7 cellular contexts compared by ENCODE assay signal in genomic region chr11:125063429-125064043, GRCh38. TPM values are rescaled to one million over a fixed set of nuclear protein-coding genes. Genes with fewer than 3 reads are reported as not detected.
DNase-seq lines count a peak whose midpoint lies in the region; ATAC-seq and TF ChIP-seq lines count a peak whose summit lies in the region.

No MANE protein-coding gene starts in this region.

- DNase-seq in SKM-1 (lab: John Stamatoyannopoulos, UW; ENCODE audit: unreplicated experiment) (peak; percentile 22), fibroblast of villous mesenchyme (ENCODE audit: low read depth) (no peak), osteoblast (ENCODE audit: insufficient read length, low spot score, missing footprints) (peak; percentile 79), NCI-H1436 (lab: John Stamatoyannopoulos, UW) (no peak), dedifferentiated amniotic fluid mesenchymal stem cell (ENCODE audit: extremely low spot score) (no peak)

- H3K4me1 ChIP-seq in osteoblast (ENCODE audit: insufficient read depth, low read length) = peaks cover 7% of the 10 kb centered on the region

- H3K27ac ChIP-seq in osteoblast (ENCODE audit: low read depth, low read length) = no peak overlapping the region

- H3K79me2 ChIP-seq in osteoblast (ENCODE audit: insufficient read depth, low read length) = no peaks in the 10 kb centered on the region

- H3K36me3 ChIP-seq in osteoblast (ENCODE audit: insufficient read depth, low read length) = no peaks in the 10 kb centered on the region

- TF ChIP-seq CTCF in fibroblast of villous mesenchyme (IDR thresholded peaks at IDR 0.05; ENCODE audit: insufficient read depth, low read depth, low read length) (no peak), osteoblast (IDR thresholded peaks at IDR 0.05; ENCODE audit: extremely low read depth, low read depth, low read length) (no peak)

- no peaks in the 10 kb centered on the region for H4K20me1 ChIP-seq in osteoblast (ENCODE audit: insufficient read depth, low read length)

- no peaks in the 10 kb centered on the region for H3K27me3 ChIP-seq in osteoblast (ENCODE audit: insufficient read depth, low read length)

- ATAC-seq in GM18867 (IDR thresholded peaks at IDR 0.05; ENCODE audit: unreplicated experiment) (peak; percentile 21), HG02571 (IDR thresholded peaks at IDR 0.05; ENCODE audit: unreplicated experiment) (peak; percentile 18)

- H3K4me3 ChIP-seq in fibroblast of villous mesenchyme (ENCODE audit: low read depth, low read length) (peak overlapping the region; percentile 62), osteoblast (ENCODE audit: insufficient read depth, low read length) (peak overlapping the region; percentile 88)

- peak overlapping the region; percentile 93 for H3K4me2 ChIP-seq in osteoblast (ENCODE audit: insufficient read depth, low read length)

- H2AFZ ChIP-seq in osteoblast (ENCODE audit: low read length) = peak overlapping the region; percentile 97

- no peaks in the 10 kb centered on the region for H3K9me3 ChIP-seq in osteoblast (ENCODE audit: low read depth, low read length)

RNA-seq across cellular contexts. Expression of gene SLC37A2, which starts 0.4 kb away (rescaled TPM):
- 0.97 and 1.7 TPM in 2 replicates for total RNA-seq in fibroblast of villous mesenchyme
- 0.29 and 0.36 TPM in 2 replicates for total RNA-seq in osteoblast

RNA-seq across cellular contexts. Expression of gene TMEM218, which starts 47.9 kb away (rescaled TPM):
- total RNA-seq in fibroblast of villous mesenchyme (18.0 and 27.2 TPM in 2 replicates), osteoblast (22.1 and 30.0 TPM in 2 replicates)

Comparison
In these comparisons a context has a peak if more than half of its experiments do, and no peak if none do; other contexts are left out.
1. DNase-seq: peak in SKM-1 (single experiment) and osteoblast (single experiment); none in fibroblast of villous mesenchyme (single experiment), NCI-H1436 (single experiment) and dedifferentiated amniotic fluid mesenchymal stem cell (single experiment).